22 cellular contexts compared by ENCODE assay signal in the genomic region with DNA sequence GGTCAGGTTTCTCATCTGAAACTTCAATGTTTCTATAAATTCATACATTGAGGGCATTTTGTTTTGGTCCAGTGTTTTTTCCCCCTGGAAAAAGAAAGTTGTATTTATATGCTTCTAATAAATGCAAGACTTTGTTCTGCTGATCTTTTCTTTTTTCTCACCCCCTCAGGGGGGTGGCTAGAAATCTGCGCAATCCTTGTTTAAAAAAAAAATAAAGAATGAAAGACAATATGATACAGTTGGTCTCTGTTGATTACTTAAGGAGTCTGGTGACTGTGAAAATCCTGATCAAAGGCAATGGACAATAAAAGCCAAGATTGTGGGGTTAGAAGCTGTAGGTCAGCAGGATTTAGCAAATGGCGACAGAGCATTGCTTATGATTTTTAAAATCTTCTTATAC.
"Had no signal": no experiment of that assay in that cellular context is flagged by ENCODE, and none has a peak within 500 bp of the region (broad histone marks: within the 10 kb centered on the region; RNA-seq: fewer than 3 reads in every experiment).

No MANE protein-coding gene starts in this region.

- H3K4me1 Mint-ChIP-seq: nephron; stimulated activated effector memory CD8-positive, alpha-beta T cell treated with anti-CD3 and anti-CD28 coated beads, Interleukin-12 subunit alpha, Interleukin-12 subunit beta, amount 100 ng/mL, for 72 hours; stimulated activated naive B cell treated with anti-CD40 and anti-IgM and Interleukin-4, amounts not matched to agents 10 μg/mL and 1 μg/mL and 100 μg/mL, for 72 hours had no signal

- H3K36me3 Mint-ChIP-seq: naive thymus-derived CD4-positive, alpha-beta T cell; natural killer cell; stimulated activated effector memory CD8-positive, alpha-beta T cell treated with anti-CD3 and anti-CD28 coated beads, Interleukin-12 subunit alpha, Interleukin-12 subunit beta, amount 100 ng/mL, for 72 hours; stimulated activated naive B cell treated with anti-CD40 and anti-IgM and Interleukin-4, amounts not matched to agents 10 μg/mL and 1 μg/mL and 100 μg/mL, for 72 hours had no signal

- H3K27ac Mint-ChIP-seq: naive thymus-derived CD4-positive, alpha-beta T cell; natural killer cell; nephron; stimulated activated effector memory CD8-positive, alpha-beta T cell treated with anti-CD3 and anti-CD28 coated beads, Interleukin-12 subunit alpha, Interleukin-12 subunit beta, amount 100 ng/mL, for 72 hours; stimulated activated naive B cell treated with anti-CD40 and anti-IgM and Interleukin-4, amounts not matched to agents 10 μg/mL and 1 μg/mL and 100 μg/mL, for 72 hours; stimulated activated naive CD8-positive, alpha-beta T cell treated with anti-CD3 and anti-CD28 coated beads, Interleukin-15, Interleukin-2, amounts not matched to agents 100 ng/mL and 50 ng/mL, for 24 hours had no signal

- ATAC-seq: naive thymus-derived CD4-positive, alpha-beta T cell; natural killer cell; pancreas; right cardiac atrium; right lobe of liver; stimulated activated effector memory CD8-positive, alpha-beta T cell treated with anti-CD3 and anti-CD28 coated beads, Interleukin-12 subunit alpha, Interleukin-12 subunit beta, amount 100 ng/mL, for 72 hours; stimulated activated naive B cell treated with anti-CD40 and anti-IgM and Interleukin-4, amounts not matched to agents 10 μg/mL and 1 μg/mL and 100 μg/mL, for 72 hours had no signal

- H3K9me3 Mint-ChIP-seq: natural killer cell; nephron; neural crest cell; stimulated activated effector memory CD8-positive, alpha-beta T cell treated with anti-CD3 and anti-CD28 coated beads, Interleukin-12 subunit alpha, Interleukin-12 subunit beta, amount 100 ng/mL, for 72 hours; stimulated activated naive B cell treated with anti-CD40 and anti-IgM and Interleukin-4, amounts not matched to agents 10 μg/mL and 1 μg/mL and 100 μg/mL, for 72 hours; stimulated activated naive CD8-positive, alpha-beta T cell treated with anti-CD3 and anti-CD28 coated beads, Interleukin-15, Interleukin-2, amounts not matched to agents 100 ng/mL and 50 ng/mL, for 24 hours had no signal

- H3K27me3 Mint-ChIP-seq: naive thymus-derived CD4-positive, alpha-beta T cell; stimulated activated naive B cell treated with anti-CD40 and anti-IgM and Interleukin-4, amounts not matched to agents 10 μg/mL and 1 μg/mL and 100 μg/mL, for 72 hours; stimulated activated naive CD8-positive, alpha-beta T cell treated with anti-CD3 and anti-CD28 coated beads, Interleukin-15, Interleukin-2, amounts not matched to agents 100 ng/mL and 50 ng/mL, for 24 hours had no signal

- H3K4me3 Mint-ChIP-seq: naive thymus-derived CD4-positive, alpha-beta T cell; natural killer cell; nephron; neural crest cell; stimulated activated effector memory CD8-positive, alpha-beta T cell treated with anti-CD3 and anti-CD28 coated beads, Interleukin-12 subunit alpha, Interleukin-12 subunit beta, amount 100 ng/mL, for 72 hours; stimulated activated naive B cell treated with anti-CD40 and anti-IgM and Interleukin-4, amounts not matched to agents 10 μg/mL and 1 μg/mL and 100 μg/mL, for 72 hours; stimulated activated naive CD8-positive, alpha-beta T cell treated with anti-CD3 and anti-CD28 coated beads, Interleukin-15, Interleukin-2, amounts not matched to agents 100 ng/mL and 50 ng/mL, for 24 hours had no signal

- DNase-seq: naive thymus-derived CD4-positive, alpha-beta T cell; natural killer cell; nucleus accumbens; pancreas; right cardiac atrium; right lobe of liver; sigmoid colon; small intestine; stimulated activated CD4-positive, alpha-beta T cell treated with anti-CD3 and anti-CD28 coated beads, Interleukin-15, amount 100 ng/mL, for 24 hours; stimulated activated CD4-positive, alpha-beta T cell treated with anti-CD3 and anti-CD28 coated beads, Interleukin-2, amount 100 ng/mL, for 24 hours; stimulated activated CD4-positive, alpha-beta T cell treated with anti-CD3 and anti-CD28 coated beads, Interleukin-2, amount 100 ng/mL, for 48 hours; stimulated activated CD4-positive, alpha-beta T cell treated with anti-CD3 and anti-CD28 coated beads, Interleukin-4, amount 100 ng/mL, for 24 hours; stimulated activated naive B cell treated with anti-CD40 and anti-IgM and Interleukin-4, amounts not matched to agents 10 μg/mL and 1 μg/mL and 100 μg/mL, for 72 hours; stimulated activated naive CD4-positive, alpha-beta T cell treated with Interleukin-2 at 50 U/mL for 16 hours; stomach; thyroid gland; trophoblast cell; upper lobe of left lung had no signal
